Comparison of ENCODE assay signal across 13 cellular contexts in genomic region chr11:109037856-109038780, GRCh38.
DNase-seq lines count a peak whose midpoint lies in the region; ATAC-seq and TF ChIP-seq lines count a peak whose summit lies in the region.
"Had no signal": no experiment of that assay in that cellular context is flagged by ENCODE, and none has a peak within 500 bp of the region (broad histone marks: within the 10 kb centered on the region; RNA-seq: fewer than 3 reads in every experiment).

No MANE protein-coding gene starts in this region.

- H3K4me1 Mint-ChIP-seq in neural progenitor cell = peaks cover 25% of the 10 kb centered on the region
- no peaks in the 10 kb centered on the region for H3K4me1 Mint-ChIP-seq in stimulated activated effector memory CD8-positive, alpha-beta T cell treated with anti-CD3 and anti-CD28 coated beads, Interleukin-12 subunit alpha, Interleukin-12 subunit beta, amount 100 ng/mL, for 72 hours
- H3K4me1 Mint-ChIP-seq: mesothelial cell of epicardium; stimulated activated memory B cell treated with anti-CD40 and anti-IgM and Interleukin-4, amounts not matched to agents 10 μg/mL and 1 μg/mL and 100 μg/mL, for 72 hours had no signal

- peak overlapping the region; percentile 45 for H2AFZ ChIP-seq in neural progenitor cell (replicated peaks)

- no peaks in the 10 kb centered on the region for H3K9me3 ChIP-seq in neural progenitor cell (ENCODE audit: low read depth)
- H3K9me3 ChIP-seq: heart left ventricle had no signal

- H3K27ac ChIP-seq in neural progenitor cell = peak overlapping the region; percentile 69
- H3K27ac ChIP-seq: heart left ventricle had no signal

- no peak overlapping the region for H3K9ac ChIP-seq in neural progenitor cell

- H3K4me1 ChIP-seq in neural progenitor cell = peaks cover 26% of the 10 kb centered on the region
- H3K4me1 ChIP-seq: heart left ventricle had no signal

- H3K36me3 ChIP-seq in neural progenitor cell = no peaks in the 10 kb centered on the region
- H3K36me3 ChIP-seq: heart left ventricle had no signal

- no peak for ATAC-seq in GM21423 (IDR thresholded peaks at IDR 0.05; ENCODE audit: unreplicated experiment)
- ATAC-seq in stimulated activated effector memory CD8-positive, alpha-beta T cell treated with anti-CD3 and anti-CD28 coated beads, Interleukin-12 subunit alpha, Interleukin-12 subunit beta, amount 100 ng/mL, for 72 hours = no peak
- ATAC-seq: activated naive CD8-positive, alpha-beta T cell treated with anti-CD3 and anti-CD28 coated beads, Interleukin-2, amount 50 U/mL, for 24 hours; heart left ventricle; stimulated activated memory B cell treated with anti-CD40 and anti-IgM and Interleukin-4, amounts not matched to agents 10 μg/mL and 1 μg/mL and 100 μg/mL, for 72 hours had no signal

- TF ChIP-seq CTCF in AG09319 (IDR thresholded peaks at IDR 0.05; ENCODE audit: low read depth, low read length) = no peak
- no peak for TF ChIP-seq CTCF in epithelial cell of esophagus (IDR thresholded peaks at IDR 0.05; ENCODE audit: insufficient read depth, low read depth, low read length, missing control alignments)
- no peak for TF ChIP-seq CTCF in neural progenitor cell (IDR thresholded peaks at IDR 0.05)

- H3F3A ChIP-seq in neural progenitor cell (ENCODE audit: low read depth) = peaks cover 7% of the 10 kb centered on the region

- H3K4me2 ChIP-seq in neural progenitor cell = peak overlapping the region; percentile 21

- no peaks in the 10 kb centered on the region for H3K36me3 Mint-ChIP-seq in neural progenitor cell
- H3K36me3 Mint-ChIP-seq in stimulated activated effector memory CD8-positive, alpha-beta T cell treated with anti-CD3 and anti-CD28 coated beads, Interleukin-12 subunit alpha, Interleukin-12 subunit beta, amount 100 ng/mL, for 72 hours = no peaks in the 10 kb centered on the region
- H3K36me3 Mint-ChIP-seq: mesothelial cell of epicardium; stimulated activated memory B cell treated with anti-CD40 and anti-IgM and Interleukin-4, amounts not matched to agents 10 μg/mL and 1 μg/mL and 100 μg/mL, for 72 hours had no signal

- H3K4me3 ChIP-seq in epithelial cell of esophagus (ENCODE audit: low read length) (no peak overlapping the region), neural progenitor cell (no peak overlapping the region)
- H3K4me3 ChIP-seq: heart left ventricle had no signal

- peak overlapping the region; percentile 67 for H3K27ac Mint-ChIP-seq in neural progenitor cell
- no peak overlapping the region for H3K27ac Mint-ChIP-seq in stimulated activated effector memory CD8-positive, alpha-beta T cell treated with anti-CD3 and anti-CD28 coated beads, Interleukin-12 subunit alpha, Interleukin-12 subunit beta, amount 100 ng/mL, for 72 hours
- H3K27ac Mint-ChIP-seq: activated naive CD8-positive, alpha-beta T cell treated with anti-CD3 and anti-CD28 coated beads, Interleukin-2, amount 50 U/mL, for 24 hours; mesothelial cell of epicardium; stimulated activated memory B cell treated with anti-CD40 and anti-IgM and Interleukin-4, amounts not matched to agents 10 μg/mL and 1 μg/mL and 100 μg/mL, for 72 hours had no signal

- H3K27me3 ChIP-seq in neural progenitor cell = no peaks in the 10 kb centered on the region
- H3K27me3 ChIP-seq: heart left ventricle had no signal

- DNase-seq in AG09319 (ENCODE audit: extremely low read depth, low read depth) (peak; percentile 37), NCI-H446 treated with DMSO at 0.1 percent for 48 hours (lab: John Stamatoyannopoulos, UW) (peak; percentile 21), epithelial cell of esophagus (ENCODE audit: low read depth) (peak; percentile 42), neural progenitor cell (ENCODE audit: low spot score) (peak; percentile 12), NOMO-1 treated with DMSO at 0.1 percent for 48 hours (lab: John Stamatoyannopoulos, UW; ENCODE audit: unreplicated experiment) (no peak)
- no peak for DNase-seq in activated naive CD4-positive, alpha-beta T cell treated with Interleukin-2 at 50 U/mL for 16 hours
- no peak for DNase-seq in stimulated activated effector memory CD8-positive, alpha-beta T cell treated with anti-CD3 and anti-CD28 coated beads, Interleukin-12 subunit alpha, Interleukin-12 subunit beta, amount 100 ng/mL, for 72 hours (ENCODE audit: low spot score in 2 of 2)
- DNase-seq: activated naive CD8-positive, alpha-beta T cell treated with anti-CD3 and anti-CD28 coated beads, Interleukin-2, amount 50 U/mL, for 24 hours; heart left ventricle; NCI-H1092 had no signal

- H3K9me3 Mint-ChIP-seq in neural progenitor cell = peaks cover 3% of the 10 kb centered on the region
- no peaks in the 10 kb centered on the region for H3K9me3 Mint-ChIP-seq in stimulated activated effector memory CD8-positive, alpha-beta T cell treated with anti-CD3 and anti-CD28 coated beads, Interleukin-12 subunit alpha, Interleukin-12 subunit beta, amount 100 ng/mL, for 72 hours
- H3K9me3 Mint-ChIP-seq: activated naive CD8-positive, alpha-beta T cell treated with anti-CD3 and anti-CD28 coated beads, Interleukin-2, amount 50 U/mL, for 24 hours; stimulated activated memory B cell treated with anti-CD40 and anti-IgM and Interleukin-4, amounts not matched to agents 10 μg/mL and 1 μg/mL and 100 μg/mL, for 72 hours had no signal

- H4K20me1 ChIP-seq in neural progenitor cell (ENCODE audit: low read depth) = no peaks in the 10 kb centered on the region

- H3K79me2 ChIP-seq in neural progenitor cell (ENCODE audit: low read depth) = no peaks in the 10 kb centered on the region

- H3K4me3 Mint-ChIP-seq in neural progenitor cell = no peak overlapping the region
- H3K4me3 Mint-ChIP-seq in stimulated activated effector memory CD8-positive, alpha-beta T cell treated with anti-CD3 and anti-CD28 coated beads, Interleukin-12 subunit alpha, Interleukin-12 subunit beta, amount 100 ng/mL, for 72 hours = no peak overlapping the region
- H3K4me3 Mint-ChIP-seq: activated naive CD8-positive, alpha-beta T cell treated with anti-CD3 and anti-CD28 coated beads, Interleukin-2, amount 50 U/mL, for 24 hours; mesothelial cell of epicardium; stimulated activated memory B cell treated with anti-CD40 and anti-IgM and Interleukin-4, amounts not matched to agents 10 μg/mL and 1 μg/mL and 100 μg/mL, for 72 hours had no signal

- H3K27me3 Mint-ChIP-seq in neural progenitor cell (ENCODE audit: insufficient read depth, low read depth) = peaks cover 3% of the 10 kb centered on the region

Comparison
In these comparisons a context has a peak if more than half of its experiments do, and no peak if none do; other contexts are left out.
1. DNase-seq: peak in AG09319 (single experiment), NCI-H446 treated with DMSO at 0.1 percent for 48 hours (single experiment), epithelial cell of esophagus (single experiment) and neural progenitor cell (single experiment); none in NOMO-1 treated with DMSO at 0.1 percent for 48 hours (single experiment), activated naive CD4-positive, alpha-beta T cell treated with Interleukin-2 at 50 U/mL for 16 hours (single experiment) and stimulated activated effector memory CD8-positive, alpha-beta T cell treated with anti-CD3 and anti-CD28 coated beads, Interleukin-12 subunit alpha, Interleukin-12 subunit beta, amount 100 ng/mL, for 72 hours (0 of 2).